In the genomic region with DNA sequence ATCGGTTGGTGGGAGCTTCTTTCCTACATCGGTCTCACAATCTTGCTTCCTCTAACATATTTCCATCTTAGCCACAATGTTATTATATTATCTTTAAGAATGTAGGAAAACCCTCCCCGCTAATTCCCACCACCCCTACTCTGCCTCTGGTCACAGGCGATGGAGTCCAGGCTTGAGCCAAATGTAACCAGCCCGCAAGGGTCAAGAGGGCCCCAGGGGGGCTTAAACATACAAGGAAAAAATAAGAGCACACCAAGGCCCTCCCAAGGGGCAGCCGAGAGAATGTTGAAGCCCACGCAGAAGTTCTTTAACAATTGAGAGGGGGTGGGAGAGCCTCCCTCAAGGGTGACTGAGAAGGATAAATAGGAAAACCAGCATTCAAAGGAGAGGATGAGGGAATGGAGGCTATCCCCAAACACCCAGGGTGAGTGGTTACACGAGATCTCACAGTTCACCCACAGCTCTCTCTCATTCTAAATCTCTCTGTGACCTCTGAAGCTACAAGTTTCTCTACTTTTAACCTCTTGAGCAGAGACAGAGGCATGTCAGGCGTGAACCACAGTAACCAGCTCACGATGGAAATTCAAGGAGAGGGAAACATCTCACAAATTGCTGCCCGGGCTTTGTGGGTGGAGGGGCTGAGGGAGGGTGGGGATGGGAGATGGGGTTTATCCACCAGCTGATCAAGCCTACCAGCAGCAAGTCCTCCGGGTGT, we compare ENCODE assay signal across 12 cellular contexts. TPM values are rescaled to one million over a fixed set of nuclear protein-coding genes. Genes with fewer than 3 reads are reported as not detected.
DNase-seq lines count a peak whose midpoint lies in the region; ATAC-seq, FAIRE-seq and TF ChIP-seq lines count a peak whose summit lies in the region.
"Had no signal": no experiment of that assay in that cellular context is flagged by ENCODE, and none has a peak within 500 bp of the region (broad histone marks: within the 10 kb centered on the region; RNA-seq: fewer than 3 reads in every experiment).

No MANE protein-coding gene starts in this region.

- ATAC-seq in HG03097 (IDR thresholded peaks at IDR 0.05; ENCODE audit: low FRiP score, unreplicated experiment), result no peak
- ATAC-seq: GM12878 had no signal

- peaks cover 63% of the 10 kb centered on the region for H3K4me1 ChIP-seq in astrocyte (ENCODE audit: insufficient read depth, low read length)

- TF ChIP-seq CTCF in HFF-Myc (IDR thresholded peaks at IDR 0.05; ENCODE audit: low read depth, low read length, missing control alignments) (no peak), astrocyte (IDR thresholded peaks at IDR 0.05; ENCODE audit: insufficient read depth, low read depth, low read length) (no peak)

- H3K9ac ChIP-seq in astrocyte (ENCODE audit: low read length), result peak overlapping the region; percentile 88

- no peaks in the 10 kb centered on the region for H3K36me3 Mint-ChIP-seq in astrocyte (ENCODE audit: low read depth, unreplicated experiment)
- no peaks in the 10 kb centered on the region for H3K36me3 Mint-ChIP-seq in activated CD4-positive, alpha-beta memory T cell treated with anti-CD3 and anti-CD28 coated beads, Interleukin-2, amount 10 ng/mL, durations not matched to agents 7 days and 5 days (ENCODE audit: low read depth)

- 0 out of 2 replicates have a peak overlapping the region, but pooled peaks have one; percentile 8 for H3K4me3 ChIP-seq in HFF-Myc (replicated peaks; ENCODE audit: low read depth, low read length)
- H3K4me3 ChIP-seq in astrocyte (ENCODE audit: insufficient read depth, low read depth, low read length), result peak overlapping the region; percentile 38
- H3K4me3 ChIP-seq: GM12878, mucosa of descending colon had no signal

- CTCF ChIA-PET in activated CD4-positive, alpha-beta memory T cell treated with anti-CD3 and anti-CD28 coated beads, Interleukin-2, amount 10 ng/mL, durations not matched to agents 7 days and 5 days (lab: Charles Lee), result no interaction called here

- peak overlapping the region; percentile 81 for H3K4me2 ChIP-seq in astrocyte (ENCODE audit: low read length)

- H3K4me3 Mint-ChIP-seq in astrocyte (ENCODE audit: unreplicated experiment), result peak overlapping the region; percentile 54
- H3K4me3 Mint-ChIP-seq in activated CD4-positive, alpha-beta memory T cell treated with anti-CD3 and anti-CD28 coated beads, Interleukin-2, amount 10 ng/mL, durations not matched to agents 7 days and 5 days, result no peak overlapping the region

- peak overlapping the region; percentile 2 for H2AFZ ChIP-seq in astrocyte (ENCODE audit: low read depth, low read length)

- H3K27ac ChIP-seq in astrocyte (ENCODE audit: low read depth, low read length), result peak overlapping the region; percentile 99

- H3K27ac Mint-ChIP-seq in astrocyte (ENCODE audit: unreplicated experiment), result peak overlapping the region; percentile 100
- no peak overlapping the region for H3K27ac Mint-ChIP-seq in activated CD4-positive, alpha-beta memory T cell treated with anti-CD3 and anti-CD28 coated beads, Interleukin-2, amount 10 ng/mL, durations not matched to agents 7 days and 5 days

- H3K36me3 ChIP-seq in astrocyte (ENCODE audit: insufficient read depth, low read length), result no peaks in the 10 kb centered on the region

- TF ChIP-seq POLR2A in erythroblast (IDR thresholded peaks at IDR 0.05; ENCODE audit: low read length), result no peak

- H3K4me1 Mint-ChIP-seq in astrocyte (ENCODE audit: low read depth, unreplicated experiment), result peaks cover 56% of the 10 kb centered on the region
- H3K4me1 Mint-ChIP-seq in activated CD4-positive, alpha-beta memory T cell treated with anti-CD3 and anti-CD28 coated beads, Interleukin-2, amount 10 ng/mL, durations not matched to agents 7 days and 5 days, result no peaks in the 10 kb centered on the region

- H4K20me1 ChIP-seq in astrocyte (ENCODE audit: insufficient read depth, low read length), result no peaks in the 10 kb centered on the region

- POLR2A ChIA-PET in activated CD4-positive, alpha-beta memory T cell treated with anti-CD3 and anti-CD28 coated beads, Interleukin-2, amount 10 ng/mL, durations not matched to agents 7 days and 5 days (lab: Charles Lee), result no interaction called here

- no peaks in the 10 kb centered on the region for H3K27me3 ChIP-seq in astrocyte (ENCODE audit: insufficient read depth, low read length)

- FAIRE-seq in astrocyte (lab: Jason Lieb, UNC), result no peak
- FAIRE-seq: GM12878 had no signal

- H3K9me3 Mint-ChIP-seq in astrocyte (ENCODE audit: unreplicated experiment), result no peaks in the 10 kb centered on the region
- no peaks in the 10 kb centered on the region for H3K9me3 Mint-ChIP-seq in activated CD4-positive, alpha-beta memory T cell treated with anti-CD3 and anti-CD28 coated beads, Interleukin-2, amount 10 ng/mL, durations not matched to agents 7 days and 5 days

- DNase-seq in HFF-Myc (ENCODE audit: extremely low read depth, low read depth) (no peak), astrocyte (ENCODE audit: low read depth) (peak; percentile 76), iris pigment epithelial cell (ENCODE audit: low read depth) (peak; percentile 79), stromal cell of bone marrow (ENCODE audit: low read depth) (peak; percentile 70), DMS53 (lab: John Stamatoyannopoulos, UW) (no peak), erythroblast (lab: John Stamatoyannopoulos, UW) (no peak)
- no peak for DNase-seq in activated CD4-positive, alpha-beta memory T cell treated with anti-CD3 and anti-CD28 coated beads, Interleukin-2, amount 10 ng/mL, durations not matched to agents 7 days and 5 days
- DNase-seq: hippocampal formation, mucosa of descending colon, NCI-H1930 had no signal

- no peaks in the 10 kb centered on the region for H3K9me3 ChIP-seq in astrocyte (ENCODE audit: insufficient read depth, low read depth, low read length)
- H3K9me3 ChIP-seq: mucosa of descending colon had no signal

- H3K79me2 ChIP-seq in astrocyte (ENCODE audit: insufficient read depth, low read length), result no peaks in the 10 kb centered on the region

- H3K27me3 Mint-ChIP-seq in astrocyte (ENCODE audit: low read depth, unreplicated experiment), result no peaks in the 10 kb centered on the region
- H3K27me3 Mint-ChIP-seq in activated CD4-positive, alpha-beta memory T cell treated with anti-CD3 and anti-CD28 coated beads, Interleukin-2, amount 10 ng/mL, durations not matched to agents 7 days and 5 days, result peaks cover 10% of the 10 kb centered on the region

RNA-seq across cellular contexts. Expression of gene UACA, which starts 31.4 kb away (rescaled TPM):
- 168 and 200 TPM in 2 replicates for total RNA-seq in astrocyte
- 1 to 10 TPM in 1 of 2 experiments, under 1 TPM in 1; 0.58 to 1.3 TPM for total RNA-seq in activated CD4-positive, alpha-beta memory T cell treated with anti-CD3 and anti-CD28 coated beads, Interleukin-2, amount 10 ng/mL, durations not matched to agents 7 days and 5 days

RNA-seq across cellular contexts. Expression of gene LARP6, which starts 59.2 kb away (rescaled TPM):
- 61.5 and 75.2 TPM in 2 replicates for total RNA-seq in astrocyte
- not detected for total RNA-seq in activated CD4-positive, alpha-beta memory T cell treated with anti-CD3 and anti-CD28 coated beads, Interleukin-2, amount 10 ng/mL, durations not matched to agents 7 days and 5 days

Comparison
In these comparisons a context has a peak if more than half of its experiments do, and no peak if none do; other contexts are left out.
1. DNase-seq: peak in astrocyte (single experiment), iris pigment epithelial cell (single experiment) and stromal cell of bone marrow (single experiment); none in HFF-Myc (single experiment), DMS53 (single experiment), erythroblast (0 of 2) and activated CD4-positive, alpha-beta memory T cell treated with anti-CD3 and anti-CD28 coated beads, Interleukin-2, amount 10 ng/mL, durations not matched to agents 7 days and 5 days (single experiment).
2. RNA of gene UACA, which starts 31.4 kb away (total RNA-seq): 168 to 200 TPM in astrocyte; 0.58 to 1.3 TPM in activated CD4-positive, alpha-beta memory T cell treated with anti-CD3 and anti-CD28 coated beads, Interleukin-2, amount 10 ng/mL, durations not matched to agents 7 days and 5 days; every median in the first group is over 10 times any median in the second.
3. RNA of gene LARP6, which starts 59.2 kb away (total RNA-seq): 61.5 to 75.2 TPM in astrocyte; not detected in activated CD4-positive, alpha-beta memory T cell treated with anti-CD3 and anti-CD28 coated beads, Interleukin-2, amount 10 ng/mL, durations not matched to agents 7 days and 5 days; every median in the first group is over 10 times any median in the second.